In the genomic region with DNA sequence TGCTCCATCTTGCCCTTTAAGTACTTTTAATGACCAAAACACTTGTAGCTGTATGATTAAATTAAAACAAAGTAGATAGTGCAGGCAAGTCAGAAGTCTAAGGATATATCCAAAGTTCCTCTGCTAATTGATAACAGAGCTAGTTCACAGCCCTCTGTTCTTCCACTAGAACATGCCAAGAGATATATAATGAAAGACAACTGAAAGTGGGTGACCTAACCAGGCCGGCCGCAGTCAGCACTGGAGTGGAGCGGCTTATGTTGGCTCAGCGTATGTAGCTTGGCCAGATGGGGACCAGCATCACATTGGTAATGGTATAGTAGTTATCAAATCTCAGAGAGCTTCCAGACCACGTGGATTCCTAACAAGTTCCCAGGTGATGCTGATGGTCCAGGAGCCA, we compare ENCODE assay signal across 11 cellular contexts. TPM values are rescaled to one million over a fixed set of nuclear protein-coding genes. Genes with fewer than 3 reads are reported as not detected.
DNase-seq lines count a peak whose midpoint lies in the region; ATAC-seq, FAIRE-seq and TF ChIP-seq lines count a peak whose summit lies in the region.
"Not testable (repeated sequence)": the region's sequence is repeated elsewhere in the genome, so short reads cannot be mapped to it uniquely, and the experiment has no call there.
"Had no signal": no experiment of that assay in that cellular context is flagged by ENCODE, and none has a peak within 500 bp of the region (broad histone marks: within the 10 kb centered on the region; RNA-seq: fewer than 3 reads in every experiment).

No MANE protein-coding gene starts in this region.

- not testable (repeated sequence) for TF ChIP-seq POLR2A in GM12891 (IDR thresholded peaks at IDR 0.05; ENCODE audit: low read depth, low read length); H54 (IDR thresholded peaks at IDR 0.05; ENCODE audit: low read depth, low read length); heart left ventricle (IDR thresholded peaks at IDR 0.05)

- WGBS in heart left ventricle, 4 donors = 66 to 83% (median 68%) methylated on average over 2 to 5 of the region's 5 CpGs

- H3K27me3 Mint-ChIP-seq in CD8-positive, alpha-beta T cell (ENCODE audit: low read depth); T-cell: not testable (repeated sequence)

- not testable (repeated sequence) for H3K4me1 ChIP-seq in CD8-positive, alpha-beta T cell (ENCODE audit: insufficient read depth, low read length); heart left ventricle

- TF ChIP-seq CTCF in CD8-positive, alpha-beta T cell (IDR thresholded peaks at IDR 0.05); heart left ventricle (IDR thresholded peaks at IDR 0.05): not testable (repeated sequence)

- ATAC-seq in CD8-positive, alpha-beta T cell; T-cell (replicated peaks in 1 of 4): not testable (repeated sequence)
- ATAC-seq in Right ventricle myocardium inferior (peak; percentile 67), heart left ventricle (peak; percentile 65 to 89 (median 81))

- peaks cover 11% of the 10 kb centered on the region for H3K4me1 Mint-ChIP-seq in CD8-positive, alpha-beta T cell (ENCODE audit: low read depth)
- peaks cover 13 to 21% (median 20%) of the 10 kb centered on the region in 3 donors for H3K4me1 Mint-ChIP-seq in T-cell

- H3K27me3 ChIP-seq in CD8-positive, alpha-beta T cell (ENCODE audit: insufficient read depth, low read length); heart left ventricle: not testable (repeated sequence)

- peak; percentile 43 for FAIRE-seq in GM12891 (lab: Jason Lieb, UNC)
- peak; percentile 68 for FAIRE-seq in H54 (lab: Jason Lieb, UNC)

- not testable (repeated sequence) for H3K36me3 Mint-ChIP-seq in CD8-positive, alpha-beta T cell; T-cell

- not testable (repeated sequence) for DNase-seq in CD8-positive, alpha-beta T cell; GM12891 (ENCODE audit: insufficient read length, low spot score); H54 (ENCODE audit: insufficient read length, low spot score); T-cell; Right ventricle myocardium inferior (ENCODE audit: missing footprints); heart left ventricle

- H3K9me3 Mint-ChIP-seq in CD8-positive, alpha-beta T cell; T-cell: not testable (repeated sequence)

- peak overlapping the region; percentile 29 for H3K27ac Mint-ChIP-seq in CD8-positive, alpha-beta T cell
- H3K27ac Mint-ChIP-seq in T-cell = peak overlapping the region; percentile 25 to 41

- CTCF ChIA-PET in CD8-positive, alpha-beta T cell (lab: Charles Lee); T-cell (lab: Charles Lee): not testable (repeated sequence)

- H3K4me3 Mint-ChIP-seq in CD8-positive, alpha-beta T cell; T-cell: not testable (repeated sequence)

- not testable (repeated sequence) for H3K9me3 ChIP-seq in CD8-positive, alpha-beta T cell (ENCODE audit: low read length); heart left ventricle

- not testable (repeated sequence) for H3K4me3 ChIP-seq in CD8-positive, alpha-beta T cell (ENCODE audit: low read depth, low read length); heart left ventricle

- H3K36me3 ChIP-seq in CD8-positive, alpha-beta T cell (ENCODE audit: insufficient read depth, low read length); heart left ventricle: not testable (repeated sequence)

- intact Hi-C loops in CD8-positive, alpha-beta T cell (cut with DNase I, micrococcal nuclease); Right ventricle myocardium inferior (cut with DNase I); heart left ventricle (cut with DNase I): not testable (repeated sequence)

- H3K27ac ChIP-seq in CD8-positive, alpha-beta T cell (ENCODE audit: low read depth, low read length); heart left ventricle: not testable (repeated sequence)

- POLR2A ChIA-PET in CD8-positive, alpha-beta T cell (lab: Charles Lee); T-cell (lab: Charles Lee): not testable (repeated sequence)

RNA-seq across cellular contexts. Expression of a gene that starts 52.1 kb away (rescaled TPM):
- total RNA-seq in CD8-positive, alpha-beta T cell = not detected
- not detected for polyA plus RNA-seq in GM12891 (2012; ENCODE audit: low read depth, missing spikeins)
- not detected for total RNA-seq in T-cell
- not detected for total RNA-seq in Right ventricle myocardium inferior
- not detected for total RNA-seq in heart left ventricle
- polyA plus RNA-seq in heart left ventricle = not detected
- total RNA-seq: A673; CD4-positive, CD25-positive, alpha-beta regulatory T cell; CD8-positive, alpha-beta memory T cell had no signal
- polyA plus RNA-seq: AG04450; CD14-positive monocyte; CD8-positive, alpha-beta memory T cell had no signal
